12 cellular contexts compared by ENCODE assay signal in genomic region chr12:121224591-121224990, GRCh38. TPM values are rescaled to one million over a fixed set of nuclear protein-coding genes. Genes with fewer than 3 reads are reported as not detected.
DNase-seq lines count a peak whose midpoint lies in the region; ATAC-seq and TF ChIP-seq lines count a peak whose summit lies in the region.
"Had no signal": no experiment of that assay in that cellular context is flagged by ENCODE, and none has a peak within 500 bp of the region (broad histone marks: within the 10 kb centered on the region; RNA-seq: fewer than 3 reads in every experiment).

No MANE protein-coding gene starts in this region.

- no peak overlapping the region for H4K8ac ChIP-seq in mesenchymal stem cell (ENCODE audit: low read length)

- H3K9ac ChIP-seq in mesenchymal stem cell (ENCODE audit: low read length) = no peak overlapping the region

- ATAC-seq in activated CD8-positive, alpha-beta T cell treated with anti-CD3 and anti-CD28 coated beads, Interleukin-2, amount 10 ng/mL, durations not matched to agents 7 days and 5 days = peak; percentile 84
- no peak for ATAC-seq in GM21723 (IDR thresholded peaks at IDR 0.05; ENCODE audit: unreplicated experiment)
- ATAC-seq: gastroesophageal sphincter had no signal

- H3K4me1 Mint-ChIP-seq in activated CD8-positive, alpha-beta T cell treated with anti-CD3 and anti-CD28 coated beads, Interleukin-2, amount 10 ng/mL, durations not matched to agents 7 days and 5 days (ENCODE audit: low read depth) = peaks cover 67% of the 10 kb centered on the region
- H3K4me1 Mint-ChIP-seq in immature natural killer cell = peaks cover 25 to 28% of the 10 kb centered on the region in 2 donors
- H3K4me1 Mint-ChIP-seq: nephron had no signal

- no peaks in the 10 kb centered on the region for H3K36me3 ChIP-seq in testis (ENCODE audit: low read depth, missing control alignments)
- H3K36me3 ChIP-seq in mesenchymal stem cell (ENCODE audit: control insufficient read depth in 1 of 2, insufficient read depth in 2 of 2, low read depth in 1 of 2, low read length in 2 of 2) = peaks cover 8 to 19% of the 10 kb centered on the region in 2 experiments
- H3K36me3 ChIP-seq in esophagus muscularis mucosa = peaks cover 9 to 70% (median 49%) of the 10 kb centered on the region in 4 donors
- H3K36me3 ChIP-seq: SJCRH30 had no signal

- no peak overlapping the region for H2BK120ac ChIP-seq in mesenchymal stem cell (ENCODE audit: low read depth, low read length)

- H3K27me3 Mint-ChIP-seq in activated CD8-positive, alpha-beta T cell treated with anti-CD3 and anti-CD28 coated beads, Interleukin-2, amount 10 ng/mL, durations not matched to agents 7 days and 5 days (ENCODE audit: low read depth) = no peaks in the 10 kb centered on the region
- peaks cover 0 to 2% (median 0%) of the 10 kb centered on the region in 3 donors for H3K27me3 Mint-ChIP-seq in immature natural killer cell (ENCODE audit: low read depth in 3 of 3)

- H3K9me3 ChIP-seq in testis (no peaks in the 10 kb centered on the region), mesenchymal stem cell (ENCODE audit: control insufficient read depth, low read length) (no peaks in the 10 kb centered on the region), esophagus muscularis mucosa (no peaks in the 10 kb centered on the region)
- H3K9me3 ChIP-seq: gastroesophageal sphincter, SJCRH30 had no signal

- H3K4me2 ChIP-seq in mesenchymal stem cell (ENCODE audit: low read length, poor library complexity, severe bottlenecking) = no peak overlapping the region

- no peak overlapping the region for H2BK15ac ChIP-seq in mesenchymal stem cell (ENCODE audit: low read depth, poor library complexity, severe bottlenecking)

- H2BK12ac ChIP-seq in mesenchymal stem cell (ENCODE audit: low read length in 2 of 2) = no peak overlapping the region

- H3K4me3 ChIP-seq in testis (no peak overlapping the region), mesenchymal stem cell (ENCODE audit: insufficient read depth in 1 of 2, low read depth in 1 of 2, low read length in 2 of 2) (no peak overlapping the region), esophagus muscularis mucosa (no peak overlapping the region)
- H3K4me3 ChIP-seq: gastroesophageal sphincter, SJCRH30 had no signal

- H3K27me3 ChIP-seq in testis (no peaks in the 10 kb centered on the region), mesenchymal stem cell (ENCODE audit: control insufficient read depth in 1 of 2, insufficient read depth in 1 of 2, low read length in 2 of 2) (no peaks in the 10 kb centered on the region), esophagus muscularis mucosa (no peaks in the 10 kb centered on the region)
- H3K27me3 ChIP-seq: gastroesophageal sphincter, SJCRH30 had no signal

- no peak overlapping the region for H2BK5ac ChIP-seq in mesenchymal stem cell (ENCODE audit: low read depth, low read length, poor library complexity, severe bottlenecking)

- H4K91ac ChIP-seq in mesenchymal stem cell (ENCODE audit: low read length) = no peak overlapping the region

- no peak overlapping the region for H2AK5ac ChIP-seq in mesenchymal stem cell (ENCODE audit: low read length, severe bottlenecking)

- H3K27ac Mint-ChIP-seq in activated CD8-positive, alpha-beta T cell treated with anti-CD3 and anti-CD28 coated beads, Interleukin-2, amount 10 ng/mL, durations not matched to agents 7 days and 5 days = peak overlapping the region; percentile 94
- peak overlapping the region; percentile 79 to 94 (median 89) for H3K27ac Mint-ChIP-seq in immature natural killer cell
- H3K27ac Mint-ChIP-seq: nephron had no signal

- H3K36me3 Mint-ChIP-seq in activated CD8-positive, alpha-beta T cell treated with anti-CD3 and anti-CD28 coated beads, Interleukin-2, amount 10 ng/mL, durations not matched to agents 7 days and 5 days (ENCODE audit: low read depth) = peaks cover 71% of the 10 kb centered on the region
- H3K36me3 Mint-ChIP-seq in immature natural killer cell = peaks cover 0 to 8% (median 8%) of the 10 kb centered on the region in 3 donors

- H3K18ac ChIP-seq in mesenchymal stem cell (ENCODE audit: low read depth in 1 of 2, low read length in 2 of 2) = no peak overlapping the region

- POLR2A ChIA-PET in activated CD8-positive, alpha-beta T cell treated with anti-CD3 and anti-CD28 coated beads, Interleukin-2, amount 10 ng/mL, durations not matched to agents 7 days and 5 days (lab: Charles Lee) = interaction anchor here (0.5 to 1.9 kb wide), 14 partner anchors 9 to 265 kb away, joined by 3 to 8 read pairs (median 3); partner anchors contain the start of genes OASL and P2RX7

- CTCF ChIA-PET in activated CD8-positive, alpha-beta T cell treated with anti-CD3 and anti-CD28 coated beads, Interleukin-2, amount 10 ng/mL, durations not matched to agents 7 days and 5 days (lab: Charles Lee) = interaction anchor here (0.6 to 2.1 kb wide), 11 partner anchors 11 to 1224 kb away, joined by 3 to 21 read pairs (median 5); partner anchors contain the start of gene P2RX7

- DNase-seq in activated gamma-delta T cell treated with Interleukin-2 at 50 U/mL for 16 hours (peak; percentile 40), activated gamma-delta T cell (lab: John Stamatoyannopoulos, UW) (no peak), immature natural killer cell (peak in 2 of 3 donors; percentile 26 to 34), testis (peak; percentile 32), mesenchymal stem cell (no peak), esophagus muscularis mucosa (ENCODE audit: extremely low spot score) (no peak)
- DNase-seq in activated CD8-positive, alpha-beta T cell treated with anti-CD3 and anti-CD28 coated beads, Interleukin-2, amount 10 ng/mL, durations not matched to agents 7 days and 5 days = peak; percentile 84
- DNase-seq: NCI-H2107, SJCRH30 had no signal

- no peak for TF ChIP-seq CTCF in testis (IDR thresholded peaks at IDR 0.05)
- no peak for TF ChIP-seq CTCF in esophagus muscularis mucosa (IDR thresholded peaks at IDR 0.05)

- no peak overlapping the region for H3K23ac ChIP-seq in mesenchymal stem cell (ENCODE audit: low read length in 2 of 2)

- H3K4me1 ChIP-seq in testis = no peaks in the 10 kb centered on the region
- H3K4me1 ChIP-seq in mesenchymal stem cell (ENCODE audit: control insufficient read depth, insufficient read depth, low read depth, low read length) = no peaks in the 10 kb centered on the region
- H3K4me1 ChIP-seq in esophagus muscularis mucosa = no peaks in the 10 kb centered on the region
- H3K4me1 ChIP-seq: gastroesophageal sphincter, SJCRH30 had no signal

- H3K4ac ChIP-seq in mesenchymal stem cell (ENCODE audit: low read depth in 1 of 2, low read length in 2 of 2) = no peak overlapping the region

- 58 to 59% methylated on average over 8 of the region's 8 CpGs for WGBS in testis, 2 donors
- WGBS in mesenchymal stem cell = 95% methylated on average over 8 of the region's 8 CpGs
- WGBS in esophagus muscularis mucosa = 82% methylated on average over 8 of the region's 8 CpGs

- H3K14ac ChIP-seq in mesenchymal stem cell (ENCODE audit: low read length in 2 of 2) = no peak overlapping the region

- H2AFZ ChIP-seq in mesenchymal stem cell (ENCODE audit: low read depth, low read length) = no peak overlapping the region

- intact Hi-C loops in testis (cut with DNase I; ENCODE audit: low total_unique reads) (no loop called here), esophagus muscularis mucosa (cut with DNase I) (no loop called here)

- H3K79me1 ChIP-seq in mesenchymal stem cell (replicated peaks; ENCODE audit: low read length, poor library complexity, severe bottlenecking) = no peaks in the 10 kb centered on the region

- H3K27ac ChIP-seq in testis (no peak overlapping the region), mesenchymal stem cell (ENCODE audit: low read length, poor library complexity, severe bottlenecking) (no peak overlapping the region), esophagus muscularis mucosa (replicated peaks in 1 of 4) (no peak overlapping the region)
- H3K27ac ChIP-seq: gastroesophageal sphincter, SJCRH30 had no signal

- peak overlapping the region; percentile 45 for H3K4me3 Mint-ChIP-seq in activated CD8-positive, alpha-beta T cell treated with anti-CD3 and anti-CD28 coated beads, Interleukin-2, amount 10 ng/mL, durations not matched to agents 7 days and 5 days
- H3K4me3 Mint-ChIP-seq in immature natural killer cell = peak overlapping the region; percentile 61 to 82 (median 71)
- H3K4me3 Mint-ChIP-seq: nephron had no signal

- no peak for TF ChIP-seq POLR2A in testis (IDR thresholded peaks at IDR 0.05)
- TF ChIP-seq POLR2A in esophagus muscularis mucosa (IDR thresholded peaks at IDR 0.05; ENCODE audit: low read depth) = no peak

- no peaks in the 10 kb centered on the region for H3K9me3 Mint-ChIP-seq in activated CD8-positive, alpha-beta T cell treated with anti-CD3 and anti-CD28 coated beads, Interleukin-2, amount 10 ng/mL, durations not matched to agents 7 days and 5 days (ENCODE audit: insufficient read depth)
- no peaks in the 10 kb centered on the region for H3K9me3 Mint-ChIP-seq in immature natural killer cell
- H3K9me3 Mint-ChIP-seq: nephron had no signal

- no peak for TF ChIP-seq EP300 in esophagus muscularis mucosa (IDR thresholded peaks at IDR 0.05)

RNA-seq across cellular contexts. Expression of gene P2RX4, which starts 14.7 kb away (rescaled TPM):
- total RNA-seq in activated CD8-positive, alpha-beta T cell treated with anti-CD3 and anti-CD28 coated beads, Interleukin-2, amount 10 ng/mL, durations not matched to agents 7 days and 5 days = 10 to 100 TPM; 38.7 to 41.0 TPM
- 10 to 100 TPM; 38.2 to 49.0 (median 47.7) TPM for polyA plus RNA-seq in immature natural killer cell
- 10 to 100 TPM; 36.0 to 50.0 TPM for total RNA-seq in testis
- 20.2 TPM for polyA plus RNA-seq in testis (ENCODE audit: insufficient read depth, low read depth, low replicate concordance)
- 33.2 TPM for polyA plus RNA-seq in mesenchymal stem cell (2013, experiment 1 of 2)
- 33.2 TPM for polyA plus RNA-seq in mesenchymal stem cell (2013, experiment 2 of 2)
- total RNA-seq in esophagus muscularis mucosa = 10 to 100 TPM; 26.8 to 41.9 (median 30.8) TPM

Comparison
In these comparisons a context has a peak if more than half of its experiments do, and no peak if none do; other contexts are left out.
1. DNase-seq: peak in activated gamma-delta T cell treated with Interleukin-2 at 50 U/mL for 16 hours (single experiment), activated CD8-positive, alpha-beta T cell treated with anti-CD3 and anti-CD28 coated beads, Interleukin-2, amount 10 ng/mL, durations not matched to agents 7 days and 5 days (single experiment), immature natural killer cell (2 of 3) and testis (single experiment); none in activated gamma-delta T cell (single experiment), mesenchymal stem cell (single experiment) and esophagus muscularis mucosa (single experiment).